ENCODE assay signal across 10 cellular contexts in the genomic region with DNA sequence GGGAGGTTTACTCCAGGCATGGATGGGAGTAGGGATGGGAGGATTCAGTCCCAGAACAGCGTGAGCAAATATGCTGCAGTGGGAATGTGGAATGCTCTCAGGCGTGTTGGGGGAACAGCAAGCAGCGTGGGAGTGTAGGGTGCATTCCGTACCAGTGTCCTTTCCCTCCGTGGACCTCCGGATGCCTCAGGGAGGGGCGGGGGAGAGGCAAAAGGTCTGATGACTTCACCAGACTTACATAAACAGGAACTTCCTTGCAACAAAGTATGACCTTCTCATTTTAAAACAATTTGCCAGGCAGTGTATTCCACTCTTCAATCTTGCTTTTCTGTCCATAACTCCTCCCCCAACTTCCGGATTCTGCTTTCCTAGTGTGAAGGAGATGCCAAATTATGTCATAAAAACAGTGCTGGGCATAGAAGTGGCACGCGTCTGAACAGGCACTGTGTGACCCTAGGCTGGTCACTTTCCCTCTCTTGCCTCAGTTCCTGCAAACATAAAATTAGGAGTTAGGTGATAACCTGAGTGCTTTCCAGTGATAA. TPM values are rescaled to one million over a fixed set of nuclear protein-coding genes. Genes with fewer than 3 reads are reported as not detected.
DNase-seq lines count a peak whose midpoint lies in the region; ATAC-seq and TF ChIP-seq lines count a peak whose summit lies in the region.
"Had no signal": no experiment of that assay in that cellular context is flagged by ENCODE, and none has a peak within 500 bp of the region (broad histone marks: within the 10 kb centered on the region; RNA-seq: fewer than 3 reads in every experiment).

No MANE protein-coding gene starts in this region.

- WGBS in heart left ventricle, 4 donors = 2 to 16% (median 5%) methylated on average over 10 of the region's 10 CpGs
- 19 to 23% methylated on average over 10 of the region's 10 CpGs for WGBS in sigmoid colon, 2 donors

- CTCF ChIA-PET in CD4-positive, alpha-beta T cell (lab: Charles Lee) = no interaction called here

- in situ Hi-C loops in GM13976 (cut with MboI; ENCODE audit: low sequenced_read_pairs, unreplicated experiment) = no loop called here

- peaks cover 2% of the 10 kb centered on the region for H3K27me3 Mint-ChIP-seq in activated T-cell treated with anti-CD3 and anti-CD28 coated beads, Interleukin-2, amount 50 U/mL, for 4 hours (ENCODE audit: low read depth)
- H3K27me3 Mint-ChIP-seq in CD4-positive, alpha-beta T cell = no peaks in the 10 kb centered on the region

- no peaks in the 10 kb centered on the region for H3K9me3 Mint-ChIP-seq in activated T-cell treated with anti-CD3 and anti-CD28 coated beads, Interleukin-2, amount 50 U/mL, for 4 hours
- no peaks in the 10 kb centered on the region for H3K9me3 Mint-ChIP-seq in CD4-positive, alpha-beta T cell
- H3K9me3 Mint-ChIP-seq: central memory CD8-positive, alpha-beta T cell had no signal

- peak; percentile 87 for DNase-seq in H4 (ENCODE audit: low spot score)
- peak; percentile 59 for DNase-seq in UCSD-AML1 (lab: John Stamatoyannopoulos, UW; ENCODE audit: unreplicated experiment)
- DNase-seq in heart left ventricle = peak; percentile 70 to 81 (median 79)
- DNase-seq in sigmoid colon = peak; percentile 82
- no peak for DNase-seq in activated T-cell treated with anti-CD3 and anti-CD28 coated beads, Interleukin-2, amount 50 U/mL, for 4 hours
- DNase-seq in CD4-positive, alpha-beta T cell = no peak
- DNase-seq in epidermal melanocyte (ENCODE audit: insufficient read length, low spot score) = no peak
- DNase-seq in GM13976 (ENCODE audit: low spot score) = no peak
- DNase-seq: NCI-H1417 treated with DMSO at 0.1 percent for 48 hours had no signal

- no peaks in the 10 kb centered on the region for H3K9me3 ChIP-seq in heart left ventricle
- H3K9me3 ChIP-seq in sigmoid colon = no peaks in the 10 kb centered on the region
- no peaks in the 10 kb centered on the region for H3K9me3 ChIP-seq in CD4-positive, alpha-beta T cell (ENCODE audit: control insufficient read depth, low read length)

- H3K36me3 ChIP-seq in heart left ventricle (no peaks in the 10 kb centered on the region), sigmoid colon (no peaks in the 10 kb centered on the region)

- peak in 1 of 4 donors; percentile 32 for TF ChIP-seq EP300 in sigmoid colon (IDR thresholded peaks at IDR 0.05)

- H3K4me3 Mint-ChIP-seq in activated T-cell treated with anti-CD3 and anti-CD28 coated beads, Interleukin-2, amount 50 U/mL, for 4 hours = no peak overlapping the region
- H3K4me3 Mint-ChIP-seq in CD4-positive, alpha-beta T cell = no peak overlapping the region
- H3K4me3 Mint-ChIP-seq: central memory CD8-positive, alpha-beta T cell had no signal

- no peaks in the 10 kb centered on the region for H3K4me1 Mint-ChIP-seq in activated T-cell treated with anti-CD3 and anti-CD28 coated beads, Interleukin-2, amount 50 U/mL, for 4 hours (ENCODE audit: low read depth)
- H3K4me1 Mint-ChIP-seq in CD4-positive, alpha-beta T cell (ENCODE audit: low read depth) = no peaks in the 10 kb centered on the region
- H3K4me1 Mint-ChIP-seq: central memory CD8-positive, alpha-beta T cell had no signal

- intact Hi-C loops in heart left ventricle (cut with DNase I) (loop anchor here in 6 of 10 donors (5.0 to 10.0 kb wide), 4 partner anchors 37 to 97 kb away; a partner anchor contains a TSS), sigmoid colon (cut with DNase I) (no loop called here)
- intact Hi-C loops in CD4-positive, alpha-beta T cell (cut with DNase I, micrococcal nuclease) = no loop called here

- H3K4me1 ChIP-seq in heart left ventricle (peaks cover 18 to 72% (median 49%) of the 10 kb centered on the region in 12 donors), sigmoid colon (peaks cover 0 to 36% (median 25%) of the 10 kb centered on the region in 4 donors)

- TF ChIP-seq CTCF in heart left ventricle (IDR thresholded peaks at IDR 0.05) (no peak), sigmoid colon (IDR thresholded peaks at IDR 0.05) (no peak), GM13976 (IDR thresholded peaks at IDR 0.05; ENCODE audit: borderline replicate concordance, control extremely low read depth, extremely low read depth, insufficient read depth, missing control alignments) (no peak)
- no peak for TF ChIP-seq CTCF in CD4-positive, alpha-beta T cell (IDR thresholded peaks at IDR 0.05)

- peak in 1 of 2 donors; percentile 21 for TF ChIP-seq POLR2A in heart left ventricle (IDR thresholded peaks at IDR 0.05)
- TF ChIP-seq POLR2A in sigmoid colon (IDR thresholded peaks at IDR 0.05) = no peak

- no peak overlapping the region for H3K27ac Mint-ChIP-seq in CD4-positive, alpha-beta T cell

- H3K27me3 ChIP-seq in heart left ventricle (no peaks in the 10 kb centered on the region), sigmoid colon (no peaks in the 10 kb centered on the region)
- no peaks in the 10 kb centered on the region for H3K27me3 ChIP-seq in CD4-positive, alpha-beta T cell (ENCODE audit: control insufficient read depth, insufficient read depth, low read length)

- ATAC-seq in heart left ventricle = peak; percentile 71 to 89 (median 81)
- ATAC-seq in activated T-cell treated with anti-CD3 and anti-CD28 coated beads, Interleukin-2, amount 50 U/mL, for 4 hours = no peak
- no peak for ATAC-seq in CD4-positive, alpha-beta T cell (ENCODE audit: poor library complexity)

- H3K27ac ChIP-seq in heart left ventricle = peak overlapping the region; percentile 79 to 91 (median 87)
- H3K27ac ChIP-seq in sigmoid colon = peak overlapping the region; percentile 67 to 87 (median 77)
- no peak overlapping the region for H3K27ac ChIP-seq in CD4-positive, alpha-beta T cell (ENCODE audit: low read depth, low read length)

- H3K4me3 ChIP-seq in heart left ventricle (peak overlapping the region in 2 of 12 donors; percentile 2 to 14), sigmoid colon (peak overlapping the region in 1 of 4 donors; percentile 21)

- POLR2A ChIA-PET in CD4-positive, alpha-beta T cell (lab: Charles Lee) = no interaction called here

- no peaks in the 10 kb centered on the region for H3K36me3 Mint-ChIP-seq in activated T-cell treated with anti-CD3 and anti-CD28 coated beads, Interleukin-2, amount 50 U/mL, for 4 hours (ENCODE audit: insufficient read depth)
- no peaks in the 10 kb centered on the region for H3K36me3 Mint-ChIP-seq in CD4-positive, alpha-beta T cell (ENCODE audit: low read depth)

RNA-seq across cellular contexts. Expression of a gene that starts 36.9 kb away (rescaled TPM):
- 1,506 and 2,054 TPM in 2 replicates for total RNA-seq in H4 (2014; rRNA removed; shearing (Covaris generic))
- 1,000 to 10,000 TPM in 7 of 9 donors, 100 to 1,000 TPM in 2; 602 to 2,166 (median 1,938) TPM for total RNA-seq in heart left ventricle
- 1,000 to 10,000 TPM; 3,067 to 3,426 TPM for polyA plus RNA-seq in heart left ventricle
- total RNA-seq in sigmoid colon = 1,000 to 10,000 TPM in 3 of 4 donors, 100 to 1,000 TPM in 1; 991 to 2,007 (median 1,382) TPM
- polyA plus RNA-seq in sigmoid colon = 1,000 to 10,000 TPM; 3,342 to 6,789 (median 3,480) TPM
- 1,000 to 10,000 TPM; 4,221 to 4,335 (median 4,249) TPM for total RNA-seq in activated T-cell treated with anti-CD3 and anti-CD28 coated beads, Interleukin-2, amount 50 U/mL, for 4 hours
- total RNA-seq in CD4-positive, alpha-beta T cell = 1,000 to 10,000 TPM; 4,138 to 4,142 TPM

Comparison
In these comparisons a context has a peak if more than half of its experiments do, and no peak if none do; other contexts are left out.
1. DNase-seq: peak in H4 (single experiment), UCSD-AML1 (single experiment), heart left ventricle (5 of 5) and sigmoid colon (single experiment); none in activated T-cell treated with anti-CD3 and anti-CD28 coated beads, Interleukin-2, amount 50 U/mL, for 4 hours (single experiment), CD4-positive, alpha-beta T cell (0 of 10), epidermal melanocyte (single experiment) and GM13976 (single experiment).
2. ATAC-seq: peak in heart left ventricle (4 of 4); none in activated T-cell treated with anti-CD3 and anti-CD28 coated beads, Interleukin-2, amount 50 U/mL, for 4 hours (0 of 2) and CD4-positive, alpha-beta T cell (single experiment).
3. intact Hi-C loops: an anchor here in heart left ventricle (5.0 to 10.0 kb wide); none called in sigmoid colon and CD4-positive, alpha-beta T cell.